Comparison of ENCODE assay signal across 7 cellular contexts in the genomic region with DNA sequence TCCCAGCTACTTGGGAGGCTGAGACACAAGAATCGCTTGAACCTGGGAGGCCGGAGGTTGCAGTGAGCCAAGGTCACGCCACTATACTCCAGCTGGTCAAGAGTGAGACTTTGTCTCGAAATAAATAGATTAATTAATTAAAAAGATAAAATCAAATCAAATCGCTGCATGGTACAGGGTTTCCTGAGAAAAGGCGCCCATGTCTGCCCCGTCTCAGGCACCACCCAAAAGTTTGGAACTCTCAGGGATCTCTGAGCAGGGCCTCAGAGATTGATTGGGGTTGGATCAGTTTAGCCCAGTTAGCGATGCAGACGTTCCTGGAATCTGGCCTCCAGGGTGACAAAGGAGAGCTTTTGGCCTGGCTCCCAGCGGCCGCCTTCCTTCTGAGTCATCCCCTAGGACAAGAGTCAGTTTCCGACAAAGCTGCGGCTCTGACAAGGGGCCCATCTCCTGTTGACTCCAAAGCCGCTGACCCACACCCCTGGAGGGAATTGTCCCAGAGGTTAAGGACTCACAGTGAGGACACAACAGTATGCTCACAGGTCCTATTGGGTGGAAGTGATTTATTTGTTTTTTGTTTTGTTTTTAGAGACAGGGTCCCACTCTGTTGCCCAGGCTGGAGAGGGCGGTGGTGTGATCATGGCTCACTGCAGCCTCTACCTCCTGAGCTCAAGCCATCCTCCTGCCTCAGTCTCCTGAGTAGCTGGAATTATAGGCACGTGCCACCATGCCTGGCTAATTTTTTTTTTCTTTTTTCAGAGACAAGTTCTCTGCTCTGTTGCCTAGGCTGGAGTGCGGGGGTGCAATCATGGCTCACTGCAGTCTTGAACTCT. TPM values are rescaled to one million over a fixed set of nuclear protein-coding genes. Genes with fewer than 3 reads are reported as not detected.
A peak's percentile ranks its signal among the peaks of the same experiment; 100 is the strongest.
DNase-seq lines count a peak whose midpoint lies in the region; TF ChIP-seq lines count a peak whose summit lies in the region.
"Had no signal": no experiment of that assay in that cellular context is flagged by ENCODE, and none has a peak within 500 bp of the region (broad histone marks: within the 10 kb centered on the region; RNA-seq: fewer than 3 reads in every experiment).

No MANE protein-coding gene starts in this region.

- H3K4me2 ChIP-seq in trophoblast cell (ENCODE audit: low read length), result no peak overlapping the region

- whole genome bisulfite sequencing in trophoblast cell (ENCODE audit: extremely low coverage, insufficient coverage, insufficient read length), result no CpG with 5 or more reads among the region's 17 CpGs
- WGBS in tibial nerve, 2 donors, result 68 to 76% methylated on average over 17 of the region's 17 CpGs

- no peak overlapping the region for H4K12ac ChIP-seq in trophoblast cell (ENCODE audit: low read depth, low read length)

- H3K36me3 ChIP-seq in trophoblast cell (ENCODE audit: control insufficient read depth in 1 of 2, insufficient read depth in 2 of 2, low read length in 2 of 2) (peaks cover 22% of the 10 kb centered on the region in 2 experiments), tibial nerve (peaks cover 0 to 58% (median 0%) of the 10 kb centered on the region in 3 donors)

- no peak overlapping the region for H4K8ac ChIP-seq in trophoblast cell (ENCODE audit: low read depth, low read length)

- DNase-seq in HT1080 (ENCODE audit: low read depth) (peak; percentile 89), dermis blood vessel endothelial cell (peak; percentile 94), trophoblast cell (peak; percentile 68 to 69), NCI-H1048 (lab: John Stamatoyannopoulos, UW) (no peak), tibial nerve (ENCODE audit: low spot score in 2 of 2) (no peak), NCI-H187 (lab: John Stamatoyannopoulos, UW) (no peak)

- no peak overlapping the region for H3K4ac ChIP-seq in trophoblast cell (ENCODE audit: low read depth, low read length)

- no peaks in the 10 kb centered on the region for H3K27me3 ChIP-seq in trophoblast cell (ENCODE audit: insufficient read depth, low read length)
- no peaks in the 10 kb centered on the region for H3K27me3 ChIP-seq in tibial nerve

- no peak overlapping the region for H2BK12ac ChIP-seq in trophoblast cell (ENCODE audit: low read length)

- no peak for TF ChIP-seq POLR2A in tibial nerve (IDR thresholded peaks at IDR 0.05)

- no peaks in the 10 kb centered on the region for H3K79me2 ChIP-seq in trophoblast cell (ENCODE audit: control insufficient read depth, insufficient read depth, low read length, poor library complexity)

- no peak overlapping the region for H3K14ac ChIP-seq in trophoblast cell (ENCODE audit: low read length)

- H2BK120ac ChIP-seq in trophoblast cell (ENCODE audit: insufficient read depth, low read length, poor library complexity), result peak overlapping the region; percentile 18

- H3K79me1 ChIP-seq in trophoblast cell (ENCODE audit: low read length), result no peaks in the 10 kb centered on the region

- H4K91ac ChIP-seq in trophoblast cell (ENCODE audit: low read depth, low read length), result no peak overlapping the region

- H3K4me3 ChIP-seq in trophoblast cell (ENCODE audit: low read depth, low read length) (no peak overlapping the region), tibial nerve (no peak overlapping the region)
- H3K4me3 ChIP-seq: lung had no signal

- peak overlapping the region; percentile 39 for H3K18ac ChIP-seq in trophoblast cell (ENCODE audit: low read length)

- no peak overlapping the region for H3K23ac ChIP-seq in trophoblast cell (ENCODE audit: low read length)

- H3K9me3 ChIP-seq in trophoblast cell (ENCODE audit: insufficient read depth, low read depth, low read length) (peaks cover 3% of the 10 kb centered on the region), tibial nerve (no peaks in the 10 kb centered on the region)

- no peak for TF ChIP-seq EP300 in tibial nerve (IDR thresholded peaks at IDR 0.05)

- no peak for TF ChIP-seq CTCF in tibial nerve (IDR thresholded peaks at IDR 0.05)

- H3K9ac ChIP-seq in trophoblast cell (ENCODE audit: low read length), result no peak overlapping the region

- H2AFZ ChIP-seq in trophoblast cell (ENCODE audit: insufficient read depth, low read length, poor library complexity), result no peak overlapping the region

- no peak overlapping the region for H2BK5ac ChIP-seq in trophoblast cell (ENCODE audit: low read depth, low read length, poor library complexity)

- H3K27ac ChIP-seq in trophoblast cell (ENCODE audit: low read depth, low read length), result peak overlapping the region; percentile 2
- no peak overlapping the region for H3K27ac ChIP-seq in tibial nerve

- no peak overlapping the region for H2AK5ac ChIP-seq in trophoblast cell (ENCODE audit: low read length)

- H3K4me1 ChIP-seq in trophoblast cell (ENCODE audit: control insufficient read depth in 1 of 2, insufficient read depth in 2 of 2, low read length in 2 of 2), result peaks cover 4 to 8% of the 10 kb centered on the region in 2 experiments
- H3K4me1 ChIP-seq in tibial nerve, result no peaks in the 10 kb centered on the region

RNA-seq across cellular contexts. Expression of a gene that starts 6.8 kb away (rescaled TPM):
- total RNA-seq in HT1080 (2014; rRNA removed; shearing (Covaris generic)), result 41.0 and 60.3 TPM in 2 replicates
- 35.8 and 38.7 TPM in 2 replicates for polyA plus RNA-seq in HT1080 (2015; cell fraction: cytosol; rRNA removed)
- polyA plus RNA-seq in HT1080 (2015; cell fraction: nucleus; rRNA removed), result 20.9 and 22.9 TPM in 2 replicates
- total RNA-seq in dermis blood vessel endothelial cell (94.3 and 147 TPM in 2 replicates), tibial nerve (10 to 100 TPM in 1 of 4 donors, 1 to 10 TPM in 3; 4.4 to 18.6 (median 7.7) TPM)
- 21.6 and 23.0 TPM in 2 replicates for polyA plus RNA-seq in trophoblast cell (2013)

RNA-seq across cellular contexts. Expression of a gene that starts 24.5 kb away (rescaled TPM):
- 27.3 and 28.2 TPM in 2 replicates for total RNA-seq in HT1080 (2014; rRNA removed; shearing (Covaris generic))
- polyA plus RNA-seq in HT1080 (2015; cell fraction: cytosol; rRNA removed), result 11.7 and 15.5 TPM in 2 replicates
- 11.6 and 11.9 TPM in 2 replicates for polyA plus RNA-seq in HT1080 (2015; cell fraction: nucleus; rRNA removed)
- total RNA-seq in dermis blood vessel endothelial cell, result 11.6 and 25.5 TPM in 2 replicates
- 7.3 TPM in 2 replicates for polyA plus RNA-seq in trophoblast cell (2013)
- 10 to 100 TPM; 17.4 to 21.0 (median 19.1) TPM for total RNA-seq in tibial nerve

RNA-seq across cellular contexts. Expression of a gene that starts 24.6 kb away (rescaled TPM):
- total RNA-seq in HT1080 (2014; rRNA removed; shearing (Covaris generic)), result 49.3 and 55.6 TPM in 2 replicates
- 31.7 and 33.5 TPM in 2 replicates for polyA plus RNA-seq in HT1080 (2015; cell fraction: cytosol; rRNA removed)
- 45.9 and 51.3 TPM in 2 replicates for polyA plus RNA-seq in HT1080 (2015; cell fraction: nucleus; rRNA removed)
- total RNA-seq in dermis blood vessel endothelial cell (21.6 and 28.8 TPM in 2 replicates), tibial nerve (10 to 100 TPM; 14.6 to 41.4 (median 28.2) TPM)
- 8.4 and 8.7 TPM in 2 replicates for polyA plus RNA-seq in trophoblast cell (2013)

RNA-seq across cellular contexts. Expression of a gene that starts 38.5 kb away (rescaled TPM):
- total RNA-seq in HT1080 (2014; rRNA removed; shearing (Covaris generic)), result 81.7 and 93.9 TPM in 2 replicates
- 30.7 and 56.8 TPM in 2 replicates for polyA plus RNA-seq in HT1080 (2015; cell fraction: cytosol; rRNA removed)
- 7.8 and 12.9 TPM in 2 replicates for polyA plus RNA-seq in HT1080 (2015; cell fraction: nucleus; rRNA removed)
- total RNA-seq in dermis blood vessel endothelial cell (19.9 and 22.4 TPM in 2 replicates), tibial nerve (10 to 100 TPM in 3 of 4 donors, 1 to 10 TPM in 1; 9.6 to 24.0 (median 18.9) TPM)
- polyA plus RNA-seq in trophoblast cell (2013), result 130 and 136 TPM in 2 replicates

RNA-seq across cellular contexts. Expression of a gene that starts 44.0 kb away (rescaled TPM):
- 19.9 and 21.1 TPM in 2 replicates for total RNA-seq in HT1080 (2014; rRNA removed; shearing (Covaris generic))
- polyA plus RNA-seq in HT1080 (2015; cell fraction: cytosol; rRNA removed), result 16.4 TPM in 2 replicates
- polyA plus RNA-seq in HT1080 (2015; cell fraction: nucleus; rRNA removed), result 47.8 and 61.5 TPM in 2 replicates
- total RNA-seq in dermis blood vessel endothelial cell (15.9 and 18.0 TPM in 2 replicates), tibial nerve (10 to 100 TPM; 34.7 to 62.1 (median 48.5) TPM)
- polyA plus RNA-seq in trophoblast cell (2013), result 23.6 and 26.4 TPM in 2 replicates

Comparison
In these comparisons a context has a peak if more than half of its experiments do, and no peak if none do; other contexts are left out.
1. DNase-seq: peak in HT1080 (single experiment), dermis blood vessel endothelial cell (single experiment) and trophoblast cell (2 of 2); none in NCI-H1048 (single experiment), tibial nerve (0 of 2) and NCI-H187 (0 of 2).